8 cellular contexts compared by ENCODE assay signal in the genomic region with DNA sequence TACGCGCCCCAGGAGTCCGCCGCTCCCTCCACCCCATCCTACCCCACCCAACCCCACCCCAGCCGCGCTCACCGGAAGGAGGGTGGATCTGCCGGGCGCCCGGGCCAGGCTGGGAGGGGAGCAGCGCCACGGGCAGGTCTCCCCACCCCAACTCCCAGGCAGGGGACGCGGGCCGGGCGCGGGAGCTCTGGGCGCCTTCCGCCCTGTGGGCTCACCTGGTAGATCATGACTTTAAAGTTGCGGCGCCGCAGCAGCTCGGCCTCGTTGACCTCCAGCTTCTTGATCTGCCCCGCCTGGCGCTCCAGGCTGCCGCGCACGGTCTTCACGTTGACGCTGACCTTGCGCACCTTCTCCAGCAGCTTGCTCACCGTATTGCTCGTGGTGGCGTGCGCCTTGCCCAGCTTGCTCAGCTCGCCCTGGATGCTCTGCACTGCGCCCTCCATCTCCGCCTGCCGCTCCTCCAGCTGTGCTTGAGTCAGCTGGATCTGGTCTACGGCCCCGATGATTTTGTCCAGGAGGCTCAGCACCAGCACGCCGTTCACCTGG. TPM values are rescaled to one million over a fixed set of nuclear protein-coding genes. Genes with fewer than 3 reads are reported as not detected.
DNase-seq lines count a peak whose midpoint lies in the region; ATAC-seq and TF ChIP-seq lines count a peak whose summit lies in the region.

No MANE protein-coding gene starts in this region.

- DNase-seq in NCI-H2196 (lab: John Stamatoyannopoulos, UW; ENCODE audit: unreplicated experiment) (peak; percentile 15), NCI-H2196 treated with DMSO at 0.1 percent for 48 hours (lab: John Stamatoyannopoulos, UW; ENCODE audit: unreplicated experiment) (no peak), epithelial cell of proximal tubule (ENCODE audit: low read depth) (no peak), natural killer cell (no peak), aorta (peak; percentile 51 to 80), NCI-H2081 treated with DMSO at 0.1 percent for 48 hours (lab: John Stamatoyannopoulos, UW) (no peak), GOT3 (lab: John Stamatoyannopoulos, UW) (no peak)
- DNase-seq in activated CD4-positive, alpha-beta T cell treated with anti-CD3 and anti-CD28 coated beads, Interleukin-2, amount 50 U/mL, for 1 hour: peak; percentile 24

- no peaks in the 10 kb centered on the region for H3K27me3 ChIP-seq in aorta (ENCODE audit: control insufficient read depth in 1 of 2, insufficient read depth in 2 of 2, low read length in 1 of 2)

- peaks cover 35 to 43% of the 10 kb centered on the region in 2 donors for H3K27me3 Mint-ChIP-seq in natural killer cell (ENCODE audit: low read depth in 2 of 2)

- peak overlapping the region; percentile 93 to 98 for H3K27ac ChIP-seq in aorta (ENCODE audit: low read depth in 1 of 2, low read length in 2 of 2)

- peak; percentile 34 to 51 (median 39) for ATAC-seq in natural killer cell
- peak; percentile 51 for ATAC-seq in aorta (ENCODE audit: low FRiP score)

- H3K36me3 Mint-ChIP-seq in natural killer cell: no peaks in the 10 kb centered on the region

- H3K9me3 Mint-ChIP-seq in natural killer cell: no peaks in the 10 kb centered on the region

- no peaks in the 10 kb centered on the region for H3K9me3 ChIP-seq in aorta (ENCODE audit: control insufficient read depth, low read length)

- peaks cover 6 to 21% of the 10 kb centered on the region in 2 donors for H3K4me1 Mint-ChIP-seq in natural killer cell

- TF ChIP-seq CTCF in epithelial cell of proximal tubule (conservative IDR thresholded peaks at IDR 0.05; ENCODE audit: low read depth, low read length) (no peak), natural killer cell (IDR thresholded peaks at IDR 0.05) (no peak)

- H3K27ac Mint-ChIP-seq in natural killer cell: no peak overlapping the region

- intact Hi-C loops in natural killer cell (cut with micrococcal nuclease) (no loop called here), aorta (cut with DNase I) (loop anchor here (2.0 to 5.0 kb wide), 3 partner anchors 35 to 100 kb away; a partner anchor contains a TSS)

- H3K4me3 ChIP-seq in epithelial cell of proximal tubule (ENCODE audit: low read depth, low read length) (peak overlapping the region; percentile 69), aorta (ENCODE audit: low read length in 2 of 2) (peak overlapping the region; percentile 71 to 79)

- WGBS in aorta, 2 donors: 1% methylated on average over 38 to 44 of the region's 44 CpGs

- H3K4me1 ChIP-seq in aorta (ENCODE audit: control insufficient read depth in 1 of 2, insufficient read depth in 2 of 2, low read length in 2 of 2): peaks cover 0 to 3% of the 10 kb centered on the region in 2 donors

- H3K4me3 Mint-ChIP-seq in natural killer cell: peak overlapping the region; percentile 66

- H3K36me3 ChIP-seq in aorta (ENCODE audit: control insufficient read depth in 1 of 2, insufficient read depth in 2 of 2, low read length in 1 of 2): no peaks in the 10 kb centered on the region

RNA-seq across cellular contexts. Expression of a gene that starts 0.6 kb away (rescaled TPM):
- total RNA-seq in epithelial cell of proximal tubule (184 and 265 TPM in 2 replicates), natural killer cell (under 1 TPM in 2 of 3 donors, not detected in 1; 0.11 to 0.20 TPM), aorta (100 to 1,000 TPM; 569 to 643 TPM)
- polyA plus RNA-seq in aorta: 100 to 1,000 TPM; 350 to 422 TPM

RNA-seq across cellular contexts. Expression of a gene that starts 34.2 kb away (rescaled TPM):
- total RNA-seq in epithelial cell of proximal tubule: 63.0 and 82.0 TPM in 2 replicates
- 100 to 1,000 TPM; 190 to 246 (median 206) TPM for total RNA-seq in natural killer cell
- 100 to 1,000 TPM; 279 to 297 TPM for total RNA-seq in aorta
- polyA plus RNA-seq in aorta: 10 to 100 TPM; 34.1 to 78.3 TPM

RNA-seq across cellular contexts. Expression of a gene that starts 36.2 kb away (rescaled TPM):
- 25.4 and 32.3 TPM in 2 replicates for total RNA-seq in epithelial cell of proximal tubule
- 10 to 100 TPM in 1 of 3 donors, 1 to 10 TPM in 2; 4.8 to 33.5 (median 7.5) TPM for total RNA-seq in natural killer cell
- 100 to 1,000 TPM in 1 of 2 donors, 10 to 100 TPM in 1; 96.2 to 111 TPM for total RNA-seq in aorta
- polyA plus RNA-seq in aorta: 10 to 100 TPM; 13.4 to 47.5 TPM

Comparison
In these comparisons a context has a peak if more than half of its experiments do, and no peak if none do; other contexts are left out.
1. DNase-seq: peak in NCI-H2196 (single experiment), activated CD4-positive, alpha-beta T cell treated with anti-CD3 and anti-CD28 coated beads, Interleukin-2, amount 50 U/mL, for 1 hour (single experiment) and aorta (2 of 2); none in NCI-H2196 treated with DMSO at 0.1 percent for 48 hours (single experiment), epithelial cell of proximal tubule (single experiment), natural killer cell (single experiment), NCI-H2081 treated with DMSO at 0.1 percent for 48 hours (single experiment) and GOT3 (single experiment).
2. RNA of a gene that starts 0.6 kb away (total RNA-seq): 569 to 643 TPM in aorta and 184 to 265 TPM in epithelial cell of proximal tubule; 0.11 to 0.20 TPM in natural killer cell; every median in the first group is over 100 times any median in the second.